In the genomic region with DNA sequence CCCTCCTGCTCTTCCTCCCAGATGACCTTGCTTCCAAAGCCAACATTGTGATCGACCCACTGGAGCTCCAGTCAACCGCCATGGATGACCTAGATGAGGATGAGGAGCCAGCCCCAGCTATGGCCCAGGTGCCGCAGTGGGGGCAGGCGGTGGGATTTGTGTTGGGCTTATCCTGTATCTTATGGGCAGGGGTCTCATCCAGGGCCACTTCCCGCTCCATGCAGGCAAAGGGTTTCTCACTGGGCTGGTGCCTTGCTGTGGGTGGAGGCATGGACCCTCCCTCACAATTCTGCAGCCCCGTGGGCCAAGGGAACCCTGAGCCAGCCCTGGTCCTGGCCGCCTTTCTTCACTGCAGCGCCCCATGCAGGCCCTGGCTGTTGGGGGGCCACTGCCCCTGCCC, we compare ENCODE assay signal across 15 cellular contexts. TPM values are rescaled to one million over a fixed set of nuclear protein-coding genes. Genes with fewer than 3 reads are reported as not detected.
DNase-seq lines count a peak whose midpoint lies in the region; ATAC-seq, FAIRE-seq and TF ChIP-seq lines count a peak whose summit lies in the region.
"Had no signal": no experiment of that assay in that cellular context is flagged by ENCODE, and none has a peak within 500 bp of the region (broad histone marks: within the 10 kb centered on the region; RNA-seq: fewer than 3 reads in every experiment).

No MANE protein-coding gene starts in this region.

- no peak overlapping the region for H3K14ac ChIP-seq in neuronal stem cell (ENCODE audit: low read length)

- no peak for TF ChIP-seq RAD21 in K562 (CRISPR knock-in tag; conservative IDR thresholded peaks at IDR 0.05 in 1 of 2, IDR thresholded peaks at IDR 0.05 in 1 of 2)

- H3K79me1 ChIP-seq in neuronal stem cell (ENCODE audit: low read depth, low read length): no peaks in the 10 kb centered on the region

- H3K23ac ChIP-seq in neuronal stem cell (ENCODE audit: low read depth, low read length, poor library complexity): no peak overlapping the region

- no peak overlapping the region for H4K8ac ChIP-seq in neuronal stem cell (ENCODE audit: low read depth, low read length)

- H2BK120ac ChIP-seq in neuronal stem cell (ENCODE audit: low read depth, low read length): no peak overlapping the region

- H3K36me3 ChIP-seq in K562 (ENCODE audit: control insufficient read depth, insufficient read depth, low read length) (peaks cover 74% of the 10 kb centered on the region; the same call in 2 of the 3 replicates), neuronal stem cell (replicated peaks in 1 of 2; ENCODE audit: control insufficient read depth in 2 of 2, insufficient read depth in 2 of 2, low read length in 2 of 2) (peaks cover 15 to 43% of the 10 kb centered on the region in 2 donors)

- no peak overlapping the region for H2BK5ac ChIP-seq in neuronal stem cell (ENCODE audit: low read length)

- BruUV-seq in K562 (replicated peaks; lab: Mats Ljungman, UMichigan): no TSS peak

- TF ChIP-seq POLR2A in K562 (conservative IDR thresholded peaks at IDR 0.05): no peak

- no peak overlapping the region for H3K4ac ChIP-seq in neuronal stem cell (ENCODE audit: low read length)

- H3K4me2 ChIP-seq in K562 (ENCODE audit: insufficient read depth, low read length) (no peak overlapping the region), neuronal stem cell (ENCODE audit: insufficient read depth, low read length, poor library complexity, severe bottlenecking) (no peak overlapping the region)

- no peaks in the 10 kb centered on the region for H4K20me1 ChIP-seq in K562 (replicated peaks; ENCODE audit: control insufficient read depth, insufficient read depth, low read length)

- CTCF ChIA-PET in K562 (lab: Yijun Ruan, JAX; ENCODE audit: low intra/inter-chr PET ratio): interaction anchor here (0.5 kb wide), 1 partner anchor 253 kb away, joined by 3 read pairs; no protein-coding TSS in a partner anchor

- no peak for ATAC-seq in K562
- no peak for ATAC-seq in HG02610 (IDR thresholded peaks at IDR 0.05; ENCODE audit: unreplicated experiment)
- ATAC-seq: GM12878 had no signal

- in situ Hi-C loops in K562 (cut with MboI): loop anchor here (5.0 kb wide), 1 partner anchor 138 kb away; no protein-coding TSS in a partner anchor

- no peak overlapping the region for H3K18ac ChIP-seq in neuronal stem cell (ENCODE audit: low read length)

- DNase-seq in K562 (ENCODE audit: extremely low read depth in 1 of 4, low spot score in 3 of 4) (no peak), neuronal stem cell (ENCODE audit: low spot score) (no peak), HT-29 (ENCODE audit: low spot score) (no peak)
- DNase-seq: DMS79, GM23248, H7, KBM-7 had no signal

- H3K27ac ChIP-seq in K562 (ENCODE audit: extremely low read depth, low read depth, low read length) (no peak overlapping the region), neuronal stem cell (replicated peaks; ENCODE audit: low read length) (no peak overlapping the region)
- H3K27ac ChIP-seq: C4-2B, GM23248 had no signal

- H3K4me3 ChIP-seq in K562 (no peak overlapping the region), neuronal stem cell (ENCODE audit: low read length in 2 of 2) (no peak overlapping the region)
- H3K4me3 ChIP-seq: GM12878, GM23248 had no signal

- no peak overlapping the region for H4K91ac ChIP-seq in neuronal stem cell (ENCODE audit: low read depth, low read length, poor library complexity)

- POLR2A ChIA-PET in K562 (lab: Yijun Ruan, JAX): no interaction called here

- H2AFZ ChIP-seq in K562 (ENCODE audit: low read depth, low read length): no peak overlapping the region
- no peak overlapping the region for H2AFZ ChIP-seq in neuronal stem cell (ENCODE audit: low read length)
- H2AFZ ChIP-seq: GM23248 had no signal

- H3K4me1 ChIP-seq in K562 (replicated peaks in 1 of 2; ENCODE audit: control insufficient read depth in 2 of 2, insufficient read depth in 2 of 2, low read length in 2 of 2): peaks cover 0 to 6% of the 10 kb centered on the region in 2 experiments; a peak in 2 of 5 replicates
- peaks cover 0 to 2% of the 10 kb centered on the region in 2 donors for H3K4me1 ChIP-seq in neuronal stem cell (ENCODE audit: control insufficient read depth in 2 of 2, insufficient read depth in 1 of 2, low read depth in 1 of 2, low read length in 2 of 2)

- H3K79me2 ChIP-seq in K562 (ENCODE audit: control insufficient read depth, insufficient read depth, low read length): no peaks in the 10 kb centered on the region

- no peak for TF ChIP-seq EP300 in K562 (IDR thresholded peaks at IDR 0.05; ENCODE audit: low read length)

- H2BK12ac ChIP-seq in neuronal stem cell (ENCODE audit: low read length): peak overlapping the region; percentile 41

- H3K27me3 ChIP-seq in K562 (ENCODE audit: control insufficient read depth in 2 of 2, insufficient read depth in 2 of 2, low read length in 2 of 2): no peaks in the 10 kb centered on the region
- H3K27me3 ChIP-seq in neuronal stem cell (ENCODE audit: control insufficient read depth in 3 of 3, insufficient read depth in 3 of 3, low read depth in 1 of 3, low read length in 3 of 3): no peaks in the 10 kb centered on the region

- H3K9me3 ChIP-seq in K562 (replicated peaks; ENCODE audit: control insufficient read depth, insufficient read depth, low read depth, low read length): no peaks in the 10 kb centered on the region
- H3K9me3 ChIP-seq in neuronal stem cell (replicated peaks in 1 of 2; ENCODE audit: control insufficient read depth in 2 of 2, insufficient read depth in 1 of 2, low read depth in 1 of 2, low read length in 2 of 2): peaks cover 0 to 2% of the 10 kb centered on the region in 2 donors

- H3K9ac ChIP-seq in K562 (ENCODE audit: insufficient read depth in 1 of 2, low read depth in 2 of 2, low read length in 2 of 2): no peak overlapping the region
- H3K9ac ChIP-seq in neuronal stem cell (ENCODE audit: low read depth, low read length, poor library complexity): no peak overlapping the region
- H3K9ac ChIP-seq: GM23248 had no signal

- no peak overlapping the region for H2BK15ac ChIP-seq in neuronal stem cell (ENCODE audit: low read length)

- TF ChIP-seq CTCF in K562 (IDR thresholded peaks at IDR 0.05 in 2 of 3, conservative IDR thresholded peaks at IDR 0.05 in 1 of 3; ENCODE audit: insufficient read depth in 2 of 3, low read depth in 1 of 3, low read length in 3 of 3): no peak

- H2AK5ac ChIP-seq in neuronal stem cell (ENCODE audit: low read depth, low read length): no peak overlapping the region

- H3K9me1 ChIP-seq in K562 (ENCODE audit: control insufficient read depth, insufficient read depth, low read length): no peaks in the 10 kb centered on the region

- FAIRE-seq in K562 (lab: Jason Lieb, UNC): no peak
- FAIRE-seq: A204.1, GM12878, GM18507, HTR-8/SVneo had no signal

- intact Hi-C loops in K562 (cut with micrococcal nuclease): loop anchor here (5.0 kb wide), 1 partner anchor 203 kb away; no protein-coding TSS in a partner anchor

- WGBS in K562 (ENCODE audit: insufficient coverage, low coverage, missing lambda C conversion rate): 100% methylated on average over 2 of the region's 8 CpGs
- no CpG with 5 or more reads among the region's 8 CpGs for WGBS in neuronal stem cell (ENCODE audit: extremely low coverage in 2 of 2, insufficient read length in 2 of 2, insufficient replicate concordance in 1 of 2), 2 donors

RNA-seq across cellular contexts. Expression of a gene that starts 14.9 kb away (rescaled TPM):
- 5.9 TPM in 1 of 2 replicates, not detected in the other for total RNA-seq in K562 (2011; cell fraction: chromatin; rRNA removed; ENCODE audit: low replicate concordance)
- 5.9 and 8.8 TPM in 2 replicates for total RNA-seq in K562 (2011; cell fraction: nucleolus; rRNA removed)
- 0.51 TPM in 1 of 2 replicates, not detected in the other for total RNA-seq in K562 (2011; cell fraction: nucleoplasm; rRNA removed)
- total RNA-seq in K562 (2014; rRNA removed): 0.68 and 1.4 TPM in 2 replicates
- total RNA-seq in K562 (2014; rRNA removed; fragmentation: Illumina TruSeq; extraction: Trizol): not detected in 2 replicates
- total RNA-seq in K562 (2015; rRNA removed; fragmentation: Illumina TruSeq; extraction: Trizol): 0.26 TPM in 1 of 2 replicates, not detected in the other
- 0.18 and 0.44 TPM in 2 replicates for total RNA-seq in K562 (2021)
- polyA plus RNA-seq in K562 (2011; rRNA removed): 0.13 and 0.41 TPM in 2 replicates
- 3.1 TPM in 1 of 2 replicates, not detected in the other for polyA plus RNA-seq in K562 (2011; cell fraction: cytosol; rRNA removed)
- 2.6 and 8.7 TPM in 2 replicates for polyA plus RNA-seq in K562 (2011; cell fraction: nucleus; rRNA removed)
- polyA plus RNA-seq in K562 (2012): 0.61 and 4.4 TPM in 2 replicates
- polyA plus RNA-seq in K562 (2014; fragmentation: Illumina TruSeq; extraction: Trizol): 0.18 TPM in 1 of 2 replicates, not detected in the other
- not detected for polyA plus RNA-seq in K562 (2014; fragmentation: Nextera tagmentation; extraction: Ambion mirVana)
- 2.0 and 2.8 TPM in 2 replicates for polyA plus RNA-seq in K562 (2014; rRNA removed)
- polyA minus RNA-seq in K562 (2011; rRNA and poly(A)+ RNA removed): not detected in 2 replicates
- 0.38 and 2.4 TPM in 2 replicates for polyA minus RNA-seq in K562 (2011; cell fraction: cytosol; rRNA and poly(A)+ RNA removed)
- polyA minus RNA-seq in K562 (2011; cell fraction: nucleus; rRNA and poly(A)+ RNA removed): 2.4 and 3.3 TPM in 2 replicates
- 1.0 TPM for polyA plus RNA-seq in neuronal stem cell (2013, experiment 1 of 2)
- polyA plus RNA-seq in neuronal stem cell (2013, experiment 2 of 2): 0.93 TPM
- total RNA-seq in HT-29 (2014; rRNA removed; shearing (Covaris generic)): 2.0 and 2.7 TPM in 2 replicates
- total RNA-seq: B cell; CD4-positive, alpha-beta memory T cell; GM23248 had no signal
- polyA plus RNA-seq: CD4-positive, alpha-beta memory T cell had no signal

RNA-seq across cellular contexts. Expression of a gene that starts 15.3 kb away (rescaled TPM):
- 60.1 and 195 TPM in 2 replicates for total RNA-seq in K562 (2011; cell fraction: chromatin; rRNA removed; ENCODE audit: low replicate concordance)
- total RNA-seq in K562 (2011; cell fraction: nucleolus; rRNA removed): 128 and 136 TPM in 2 replicates
- 70.7 and 81.4 TPM in 2 replicates for total RNA-seq in K562 (2011; cell fraction: nucleoplasm; rRNA removed)
- 15.0 and 24.2 TPM in 2 replicates for total RNA-seq in K562 (2014; rRNA removed)
- total RNA-seq in K562 (2014; rRNA removed; fragmentation: Illumina TruSeq; extraction: Trizol): 12.5 and 17.5 TPM in 2 replicates
- total RNA-seq in K562 (2015; rRNA removed; fragmentation: Illumina TruSeq; extraction: Trizol): 14.4 and 15.6 TPM in 2 replicates
- total RNA-seq in K562 (2021): 44.6 and 53.1 TPM in 2 replicates
- polyA plus RNA-seq in K562 (2011; rRNA removed): 30.4 and 48.7 TPM in 2 replicates
- 44.7 and 74.3 TPM in 2 replicates for polyA plus RNA-seq in K562 (2011; cell fraction: cytosol; rRNA removed)
- 195 and 281 TPM in 2 replicates for polyA plus RNA-seq in K562 (2011; cell fraction: nucleus; rRNA removed)
- 22.8 and 35.5 TPM in 2 replicates for polyA plus RNA-seq in K562 (2012)
- polyA plus RNA-seq in K562 (2014; fragmentation: Illumina TruSeq; extraction: Trizol): 28.8 and 29.6 TPM in 2 replicates
- 1 to 10 TPM; 8.7 to 8.8 TPM for polyA plus RNA-seq in K562 (2014; fragmentation: Nextera tagmentation; extraction: Ambion mirVana)
- polyA plus RNA-seq in K562 (2014; rRNA removed): 34.2 and 35.0 TPM in 2 replicates
- 22.1 and 29.0 TPM in 2 replicates for polyA minus RNA-seq in K562 (2011; rRNA and poly(A)+ RNA removed)
- polyA minus RNA-seq in K562 (2011; cell fraction: cytosol; rRNA and poly(A)+ RNA removed): 28.9 and 31.4 TPM in 2 replicates
- polyA minus RNA-seq in K562 (2011; cell fraction: nucleus; rRNA and poly(A)+ RNA removed): 45.0 and 58.2 TPM in 2 replicates
- 21.9 TPM for polyA plus RNA-seq in neuronal stem cell (2013, experiment 1 of 2)
- 20.9 TPM for polyA plus RNA-seq in neuronal stem cell (2013, experiment 2 of 2)
- 22.4 and 24.3 TPM in 2 replicates for total RNA-seq in HT-29 (2014; rRNA removed; shearing (Covaris generic))

RNA-seq across cellular contexts. Expression of a gene that starts 15.4 kb away (rescaled TPM):
- 3.9 and 10.8 TPM in 2 replicates for total RNA-seq in K562 (2011; cell fraction: chromatin; rRNA removed; ENCODE audit: low replicate concordance)
- total RNA-seq in K562 (2011; cell fraction: nucleolus; rRNA removed): 8.2 and 12.5 TPM in 2 replicates
- total RNA-seq in K562 (2011; cell fraction: nucleoplasm; rRNA removed): 5.0 and 5.1 TPM in 2 replicates
- 0.23 and 0.57 TPM in 2 replicates for total RNA-seq in K562 (2014; rRNA removed)
- total RNA-seq in K562 (2014; rRNA removed; fragmentation: Illumina TruSeq; extraction: Trizol): 0.51 TPM in 1 of 2 replicates, not detected in the other
- 0.26 and 0.40 TPM in 2 replicates for total RNA-seq in K562 (2015; rRNA removed; fragmentation: Illumina TruSeq; extraction: Trizol)
- 1.2 and 1.4 TPM in 2 replicates for total RNA-seq in K562 (2021)
- polyA plus RNA-seq in K562 (2011; rRNA removed): 1.3 and 4.3 TPM in 2 replicates
- 0.94 and 1.4 TPM in 2 replicates for polyA plus RNA-seq in K562 (2011; cell fraction: cytosol; rRNA removed)
- 35.5 and 64.0 TPM in 2 replicates for polyA plus RNA-seq in K562 (2011; cell fraction: nucleus; rRNA removed)
- polyA plus RNA-seq in K562 (2012): 3.4 and 6.1 TPM in 2 replicates
- polyA plus RNA-seq in K562 (2014; fragmentation: Illumina TruSeq; extraction: Trizol): 0.30 and 1.1 TPM in 2 replicates
- polyA plus RNA-seq in K562 (2014; fragmentation: Nextera tagmentation; extraction: Ambion mirVana): under 1 TPM; 0.08 to 0.10 TPM
- 1.8 and 5.0 TPM in 2 replicates for polyA plus RNA-seq in K562 (2014; rRNA removed)
- 0.56 and 1.1 TPM in 2 replicates for polyA minus RNA-seq in K562 (2011; rRNA and poly(A)+ RNA removed)
- polyA minus RNA-seq in K562 (2011; cell fraction: cytosol; rRNA and poly(A)+ RNA removed): 1.0 and 1.2 TPM in 2 replicates
- polyA minus RNA-seq in K562 (2011; cell fraction: nucleus; rRNA and poly(A)+ RNA removed): 3.1 and 6.1 TPM in 2 replicates
- 10.4 TPM for polyA plus RNA-seq in neuronal stem cell (2013, experiment 1 of 2)
- 11.3 TPM for polyA plus RNA-seq in neuronal stem cell (2013, experiment 2 of 2)
- total RNA-seq in HT-29 (2014; rRNA removed; shearing (Covaris generic)): 2.2 and 3.3 TPM in 2 replicates

RNA-seq across cellular contexts. Expression of a gene that starts 19.1 kb away (rescaled TPM):
- 23.6 and 70.2 TPM in 2 replicates for total RNA-seq in K562 (2011; cell fraction: chromatin; rRNA removed; ENCODE audit: low replicate concordance)
- total RNA-seq in K562 (2011; cell fraction: nucleolus; rRNA removed): 47.0 and 56.7 TPM in 2 replicates
- 29.1 and 36.1 TPM in 2 replicates for total RNA-seq in K562 (2011; cell fraction: nucleoplasm; rRNA removed)
- total RNA-seq in K562 (2014; rRNA removed) (11.0 and 18.0 TPM in 2 replicates), K562 (2014; rRNA removed; fragmentation: Illumina TruSeq; extraction: Trizol) (4.3 and 5.5 TPM in 2 replicates), K562 (2015; rRNA removed; fragmentation: Illumina TruSeq; extraction: Trizol) (8.8 and 9.2 TPM in 2 replicates), K562 (2021) (16.4 and 17.4 TPM in 2 replicates)
- polyA plus RNA-seq in K562 (2011; rRNA removed) (8.1 and 10.3 TPM in 2 replicates), K562 (2014; fragmentation: Illumina TruSeq; extraction: Trizol) (5.8 and 7.4 TPM in 2 replicates), K562 (2014; fragmentation: Nextera tagmentation; extraction: Ambion mirVana) (under 1 TPM; 0.53 to 0.92 TPM), K562 (2014; rRNA removed) (11.3 and 13.3 TPM in 2 replicates)
- polyA plus RNA-seq in K562 (2011; cell fraction: cytosol; rRNA removed): 8.4 and 10.6 TPM in 2 replicates
- 36.7 and 37.8 TPM in 2 replicates for polyA plus RNA-seq in K562 (2011; cell fraction: nucleus; rRNA removed)
- polyA plus RNA-seq in K562 (2012): 11.6 and 18.7 TPM in 2 replicates
- polyA minus RNA-seq in K562 (2011; rRNA and poly(A)+ RNA removed): 7.8 and 8.5 TPM in 2 replicates
- 6.6 and 7.7 TPM in 2 replicates for polyA minus RNA-seq in K562 (2011; cell fraction: cytosol; rRNA and poly(A)+ RNA removed)
- 22.8 and 34.7 TPM in 2 replicates for polyA minus RNA-seq in K562 (2011; cell fraction: nucleus; rRNA and poly(A)+ RNA removed)
- polyA plus RNA-seq in neuronal stem cell (2013, experiment 1 of 2): 7.4 TPM
- polyA plus RNA-seq in neuronal stem cell (2013, experiment 2 of 2): 7.4 TPM
- total RNA-seq in HT-29 (2014; rRNA removed; shearing (Covaris generic)): 40.0 and 45.1 TPM in 2 replicates

RNA-seq across cellular contexts. Expression of a gene that starts 30.5 kb away (rescaled TPM):
- total RNA-seq in K562 (2011; cell fraction: chromatin; rRNA removed; ENCODE audit: low replicate concordance): 167 and 504 TPM in 2 replicates
- 286 and 325 TPM in 2 replicates for total RNA-seq in K562 (2011; cell fraction: nucleolus; rRNA removed)
- total RNA-seq in K562 (2011; cell fraction: nucleoplasm; rRNA removed): 167 and 176 TPM in 2 replicates
- total RNA-seq in K562 (2014; rRNA removed) (142 and 162 TPM in 2 replicates), K562 (2014; rRNA removed; fragmentation: Illumina TruSeq; extraction: Trizol) (74.1 and 104 TPM in 2 replicates), K562 (2015; rRNA removed; fragmentation: Illumina TruSeq; extraction: Trizol) (126 and 127 TPM in 2 replicates), K562 (2021) (174 and 177 TPM in 2 replicates)
- polyA plus RNA-seq in K562 (2011; rRNA removed) (116 and 117 TPM in 2 replicates), K562 (2014; fragmentation: Illumina TruSeq; extraction: Trizol) (120 and 130 TPM in 2 replicates), K562 (2014; fragmentation: Nextera tagmentation; extraction: Ambion mirVana) (10 to 100 TPM; 70.9 to 72.6 TPM), K562 (2014; rRNA removed) (111 and 122 TPM in 2 replicates)
- 143 and 217 TPM in 2 replicates for polyA plus RNA-seq in K562 (2011; cell fraction: cytosol; rRNA removed)
- polyA plus RNA-seq in K562 (2011; cell fraction: nucleus; rRNA removed): 281 and 331 TPM in 2 replicates
- 148 and 159 TPM in 2 replicates for polyA plus RNA-seq in K562 (2012)
- polyA minus RNA-seq in K562 (2011; rRNA and poly(A)+ RNA removed): 104 and 133 TPM in 2 replicates
- polyA minus RNA-seq in K562 (2011; cell fraction: cytosol; rRNA and poly(A)+ RNA removed): 123 and 130 TPM in 2 replicates
- polyA minus RNA-seq in K562 (2011; cell fraction: nucleus; rRNA and poly(A)+ RNA removed): 142 and 151 TPM in 2 replicates
- 50.1 TPM for polyA plus RNA-seq in neuronal stem cell (2013, experiment 1 of 2)
- 46.8 TPM for polyA plus RNA-seq in neuronal stem cell (2013, experiment 2 of 2)
- total RNA-seq in HT-29 (2014; rRNA removed; shearing (Covaris generic)): 246 and 254 TPM in 2 replicates
